In genomic region chr7:55120074-55120473, GRCh38 we compare ENCODE assay signal across 13 cellular contexts.
A peak's percentile ranks its signal among the peaks of the same experiment; 100 is the strongest.
DNase-seq lines count a peak whose midpoint lies in the region; TF ChIP-seq lines count a peak whose summit lies in the region.
"Had no signal": no experiment of that assay in that cellular context is flagged by ENCODE, and none has a peak within 500 bp of the region (broad histone marks: within the 10 kb centered on the region; RNA-seq: fewer than 3 reads in every experiment).

No MANE protein-coding gene starts in this region.

- H2BK12ac ChIP-seq in trophoblast cell (ENCODE audit: low read length): peak overlapping the region; percentile 86

- H3K9ac ChIP-seq in mammary epithelial cell (ENCODE audit: insufficient read depth, low read length): no peak overlapping the region
- no peak overlapping the region for H3K9ac ChIP-seq in trophoblast cell (ENCODE audit: low read length)

- no peak overlapping the region for H2AK5ac ChIP-seq in trophoblast cell (ENCODE audit: low read length)

- H3K23ac ChIP-seq in trophoblast cell (ENCODE audit: low read length): no peak overlapping the region

- peaks cover 3% of the 10 kb centered on the region for H3K79me1 ChIP-seq in trophoblast cell (ENCODE audit: low read length)

- intact Hi-C loops in mammary epithelial cell (cut with micrococcal nuclease): no loop called here

- H3K9me3 ChIP-seq in mammary epithelial cell (replicated peaks; ENCODE audit: insufficient read depth, low read length) (no peaks in the 10 kb centered on the region), right atrium auricular region (no peaks in the 10 kb centered on the region), trophoblast cell (ENCODE audit: insufficient read depth, low read depth, low read length) (peaks cover 3% of the 10 kb centered on the region), WERI-Rb-1 (ENCODE audit: severe bottlenecking) (no peaks in the 10 kb centered on the region)

- no peak overlapping the region for H3K14ac ChIP-seq in trophoblast cell (ENCODE audit: low read length)

- no peak overlapping the region for H2AFZ ChIP-seq in mammary epithelial cell (ENCODE audit: low read depth, low read length)
- H2AFZ ChIP-seq in trophoblast cell (ENCODE audit: insufficient read depth, low read length, poor library complexity): no peak overlapping the region

- TF ChIP-seq CTCF in mammary epithelial cell (conservative IDR thresholded peaks at IDR 0.05 in 1 of 2, IDR thresholded peaks at IDR 0.05 in 1 of 2; ENCODE audit: extremely low read depth in 1 of 2, insufficient read depth in 1 of 2, low read depth in 1 of 2, low read length in 2 of 2): no peak
- TF ChIP-seq CTCF in right atrium auricular region (IDR thresholded peaks at IDR 0.05): peak in 1 of 2 donors; percentile 30
- no peak for TF ChIP-seq CTCF in WERI-Rb-1 (IDR thresholded peaks at IDR 0.05; ENCODE audit: low read depth, low read length)

- CTCF ChIA-PET in mammary epithelial cell (lab: Charles Lee; ENCODE audit: low non-redundant PET): no interaction called here

- BruUV-seq in mammary epithelial cell (replicated peaks; lab: Mats Ljungman, UMichigan): no TSS peak

- H3K4ac ChIP-seq in trophoblast cell (ENCODE audit: low read depth, low read length): no peak overlapping the region

- H3K27me3 ChIP-seq in mammary epithelial cell (ENCODE audit: insufficient read depth, low read length) (no peaks in the 10 kb centered on the region), right atrium auricular region (no peaks in the 10 kb centered on the region), trophoblast cell (ENCODE audit: insufficient read depth, low read length) (no peaks in the 10 kb centered on the region), WERI-Rb-1 (ENCODE audit: insufficient read depth, low read depth, severe bottlenecking) (peaks cover 6% of the 10 kb centered on the region)

- H3K27ac ChIP-seq in mammary epithelial cell (ENCODE audit: insufficient read depth, low read depth, low read length) (peak overlapping the region; percentile 81), right atrium auricular region (peak overlapping the region; percentile 82 to 92), trophoblast cell (ENCODE audit: low read depth, low read length) (no peak overlapping the region), WERI-Rb-1 (no peak overlapping the region)

- no peak overlapping the region for H2BK5ac ChIP-seq in trophoblast cell (ENCODE audit: low read depth, low read length, poor library complexity)

- H3K4me1 ChIP-seq in mammary epithelial cell (ENCODE audit: insufficient read depth, low read length): peaks cover 50% of the 10 kb centered on the region
- H3K4me1 ChIP-seq in right atrium auricular region: peaks cover 0 to 41% of the 10 kb centered on the region in 2 donors
- peaks cover 7 to 18% of the 10 kb centered on the region in 2 experiments for H3K4me1 ChIP-seq in trophoblast cell (ENCODE audit: control insufficient read depth in 1 of 2, insufficient read depth in 2 of 2, low read length in 2 of 2)

- no peak overlapping the region for H2BK120ac ChIP-seq in trophoblast cell (ENCODE audit: insufficient read depth, low read length, poor library complexity)

- H3K4me2 ChIP-seq in mammary epithelial cell (ENCODE audit: insufficient read depth, low read depth, low read length): peak overlapping the region; percentile 40
- H3K4me2 ChIP-seq in trophoblast cell (ENCODE audit: low read length): no peak overlapping the region

- in situ Hi-C loops in mammary epithelial cell (cut with MboI; ENCODE audit: low sequenced_read_pairs in 2 of 2): no loop called here

- peak overlapping the region; percentile 86 for H3K18ac ChIP-seq in trophoblast cell (ENCODE audit: low read length)

- H3K79me2 ChIP-seq in mammary epithelial cell (ENCODE audit: insufficient read depth, low read length) (peaks cover 99% of the 10 kb centered on the region), trophoblast cell (ENCODE audit: control insufficient read depth, insufficient read depth, low read length, poor library complexity) (no peaks in the 10 kb centered on the region)

- dilution Hi-C loops in mammary epithelial cell (cut with HindIII; ENCODE audit: low sequenced_read_pairs): no loop called here

- no peaks in the 10 kb centered on the region for H4K20me1 ChIP-seq in mammary epithelial cell (ENCODE audit: insufficient read depth, low read length)

- 82% methylated on average over 7 of the region's 7 CpGs for WGBS in mammary epithelial cell (ENCODE audit: low coverage, missing lambda C conversion rate)
- no CpG with 5 or more reads among the region's 7 CpGs for WGBS in trophoblast cell (ENCODE audit: extremely low coverage, insufficient coverage, insufficient read length)

- peaks cover 12% of the 10 kb centered on the region for H3K36me3 ChIP-seq in mammary epithelial cell (ENCODE audit: insufficient read depth, low read length)
- H3K36me3 ChIP-seq in right atrium auricular region: no peaks in the 10 kb centered on the region
- peaks cover 0 to 2% of the 10 kb centered on the region in 2 experiments for H3K36me3 ChIP-seq in trophoblast cell (ENCODE audit: control insufficient read depth in 1 of 2, insufficient read depth in 2 of 2, low read length in 2 of 2)
- H3K36me3 ChIP-seq in WERI-Rb-1: no peaks in the 10 kb centered on the region

- H4K12ac ChIP-seq in trophoblast cell (ENCODE audit: low read depth, low read length): no peak overlapping the region

- DNase-seq in mammary epithelial cell (no peak), right atrium auricular region (ENCODE audit: low spot score) (no peak), trophoblast cell (no peak), WERI-Rb-1 (no peak), NCI-H510A (lab: John Stamatoyannopoulos, UW) (no peak), hippocampal formation (lab: John Stamatoyannopoulos, UW) (no peak), putamen (ENCODE audit: low spot score) (no peak)
- DNase-seq: activated CD4-positive, alpha-beta T cell treated with anti-CD3 and anti-CD28 coated beads for 36 hours; KG1; NCI-H1105; NK-92 treated with Interleukin-12 subunit alpha and Interleukin-12 subunit beta, amount 100 ng/mL, for 24 hours; SIG-M5; stimulated activated naive CD4-positive, alpha-beta T cell treated with Interleukin-2 at 50 U/mL for 16 hours had no signal

- H3K4me3 ChIP-seq in mammary epithelial cell (replicated peaks in 1 of 3; ENCODE audit: insufficient read depth in 1 of 3, low read depth in 2 of 3, low read length in 3 of 3) (no peak overlapping the region), right atrium auricular region (no peak overlapping the region), trophoblast cell (ENCODE audit: low read depth, low read length) (no peak overlapping the region), WERI-Rb-1 (ENCODE audit: low read depth, low read length) (no peak overlapping the region)

- H4K91ac ChIP-seq in trophoblast cell (ENCODE audit: low read depth, low read length): peak overlapping the region; percentile 61

- no peak overlapping the region for H4K8ac ChIP-seq in trophoblast cell (ENCODE audit: low read depth, low read length)

Comparison
In these comparisons a context has a peak if more than half of its experiments do, and no peak if none do; other contexts are left out.
1. H3K27ac ChIP-seq: peak in mammary epithelial cell (single experiment) and right atrium auricular region (2 of 2); none in trophoblast cell (single experiment) and WERI-Rb-1 (single experiment).